20 cellular contexts compared by ENCODE assay signal in genomic region chr6:42079941-42080464, GRCh38.
"Had no signal": no experiment of that assay in that cellular context is flagged by ENCODE, and none has a peak within 500 bp of the region (broad histone marks: within the 10 kb centered on the region; RNA-seq: fewer than 3 reads in every experiment).

No MANE protein-coding gene starts in this region.

- H3K4me3 ChIP-seq: colonic mucosa, left lung, lower lobe of right lung, sigmoid colon, stomach, thoracic aorta had no signal

- H3K9me3 Mint-ChIP-seq: immature natural killer cell; naive thymus-derived CD8-positive, alpha-beta T cell; neural crest cell had no signal

- H3K4me1 Mint-ChIP-seq: immature natural killer cell, neural crest cell had no signal

- H3K4me3 Mint-ChIP-seq: immature natural killer cell; naive thymus-derived CD8-positive, alpha-beta T cell; neural crest cell had no signal

- H3K27me3 Mint-ChIP-seq: naive thymus-derived CD8-positive, alpha-beta T cell had no signal

- H3K4me1 ChIP-seq: colonic mucosa, foreskin keratinocyte, sigmoid colon, stomach had no signal

- FAIRE-seq: keratinocyte, small intestine, urothelium cell line had no signal

- H3K27ac ChIP-seq: colonic mucosa, foreskin keratinocyte, left lung, lower lobe of right lung, sigmoid colon, stomach, thoracic aorta had no signal

- H3K36me3 ChIP-seq: colonic mucosa had no signal

- DNase-seq: colonic mucosa; dermis blood vessel endothelial cell; foreskin keratinocyte; immature natural killer cell; left lung; lower lobe of right lung; mesenchymal stem cell; midbrain; sigmoid colon; small intestine; stimulated activated CD4-positive, alpha-beta T cell treated with anti-CD3 and anti-CD28 coated beads, Interleukin-12 subunit alpha, Interleukin-12 subunit beta, amount 100 ng/mL, for 4 hours; stimulated activated naive CD4-positive, alpha-beta T cell; stomach; substantia nigra; trophoblast cell had no signal

- H3K27me3 ChIP-seq: colonic mucosa, foreskin keratinocyte, left lung, sigmoid colon, stomach had no signal

- ATAC-seq: foreskin keratinocyte; left lung; lower lobe of right lung; naive thymus-derived CD8-positive, alpha-beta T cell had no signal

- H3K27ac Mint-ChIP-seq: immature natural killer cell had no signal

- H3K9me3 ChIP-seq: colonic mucosa, left lung, lower lobe of right lung, sigmoid colon, stomach, thoracic aorta had no signal
